ENCODE assay signal across 9 cellular contexts in the genomic region with DNA sequence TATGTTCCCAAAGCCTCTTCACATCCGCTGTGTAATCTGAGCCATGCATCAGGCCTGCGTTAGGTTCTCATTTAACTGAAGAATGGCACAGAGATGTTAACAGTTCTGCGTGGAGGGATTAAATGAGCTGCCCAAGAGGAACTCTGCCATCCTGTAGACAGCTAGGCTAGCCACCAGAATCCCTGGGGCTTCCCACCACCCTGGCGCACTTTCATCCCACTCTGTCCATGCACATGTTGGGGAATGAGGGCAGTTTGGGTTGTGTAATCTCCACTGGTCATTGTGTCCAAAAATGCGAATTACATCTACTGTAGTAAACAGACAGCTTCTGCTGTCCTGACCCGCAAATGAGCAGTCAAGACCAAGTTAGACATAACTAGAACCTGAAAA. TPM values are rescaled to one million over a fixed set of nuclear protein-coding genes. Genes with fewer than 3 reads are reported as not detected.
DNase-seq lines count a peak whose midpoint lies in the region; ATAC-seq and TF ChIP-seq lines count a peak whose summit lies in the region.
"Had no signal": no experiment of that assay in that cellular context is flagged by ENCODE, and none has a peak within 500 bp of the region (broad histone marks: within the 10 kb centered on the region; RNA-seq: fewer than 3 reads in every experiment).

No MANE protein-coding gene starts in this region.

- no peaks in the 10 kb centered on the region for H3K27me3 Mint-ChIP-seq in CD4-positive, CD25-positive, alpha-beta regulatory T cell
- no peaks in the 10 kb centered on the region for H3K27me3 Mint-ChIP-seq in activated naive CD8-positive, alpha-beta T cell treated with anti-CD3 and anti-CD28 coated beads, Interleukin-2, amount 50 U/mL, for 24 hours
- H3K27me3 Mint-ChIP-seq in naive thymus-derived CD4-positive, alpha-beta T cell, result no peaks in the 10 kb centered on the region

- H3K4me1 ChIP-seq in CD4-positive, CD25-positive, alpha-beta regulatory T cell (ENCODE audit: control insufficient read depth, insufficient read depth, low read length, poor library complexity, severe bottlenecking), result peaks cover 52% of the 10 kb centered on the region
- peaks cover 31 to 34% of the 10 kb centered on the region in 2 donors for H3K4me1 ChIP-seq in naive thymus-derived CD4-positive, alpha-beta T cell (ENCODE audit: control insufficient read depth in 2 of 2, insufficient read depth in 2 of 2, low read length in 2 of 2)
- H3K4me1 ChIP-seq in foreskin keratinocyte (peaks cover 18% of the 10 kb centered on the region), breast epithelium (peaks cover 0 to 15% of the 10 kb centered on the region in 2 donors)

- peak overlapping the region; percentile 91 for H3K4me3 ChIP-seq in CD4-positive, CD25-positive, alpha-beta regulatory T cell (ENCODE audit: low read depth, low read length)
- H3K4me3 ChIP-seq in naive thymus-derived CD4-positive, alpha-beta T cell (ENCODE audit: low read length), result peak overlapping the region; percentile 78
- no peak overlapping the region for H3K4me3 ChIP-seq in breast epithelium

- intact Hi-C loops in naive thymus-derived CD4-positive, alpha-beta T cell (cut with micrococcal nuclease), result loop anchor here (1.0 to 10.0 kb wide), 19 partner anchors 15 to 1039 kb away; partner anchors contain the start of genes PSMD7 (in 2 of the 2), TMEM170A (in 2 of the 2), WDR59 (in 2 of the 2) and ZFP1 (in 2 of the 2)
- intact Hi-C loops in Right ventricle myocardium superior (cut with DNase I) (loop anchor here (10.0 kb wide), 1 partner anchor 113 kb away; no protein-coding TSS in a partner anchor), breast epithelium (cut with DNase I; ENCODE audit: low total_unique reads) (no loop called here)

- CTCF ChIA-PET in naive thymus-derived CD4-positive, alpha-beta T cell (lab: Charles Lee), result interaction anchor here (0.9 to 1.8 kb wide), 4 partner anchors 10 to 16 kb away, joined by 3 to 4 read pairs (median 3); no protein-coding TSS in a partner anchor

- H3K4me1 Mint-ChIP-seq in CD4-positive, CD25-positive, alpha-beta regulatory T cell, result peaks cover 23 to 54% (median 37%) of the 10 kb centered on the region in 4 donors
- H3K4me1 Mint-ChIP-seq in activated naive CD8-positive, alpha-beta T cell treated with anti-CD3 and anti-CD28 coated beads, Interleukin-2, amount 50 U/mL, for 24 hours, result peaks cover 44% of the 10 kb centered on the region
- H3K4me1 Mint-ChIP-seq in naive thymus-derived CD4-positive, alpha-beta T cell, result peaks cover 41 to 64% (median 55%) of the 10 kb centered on the region in 7 donors

- H3K36me3 Mint-ChIP-seq in CD4-positive, CD25-positive, alpha-beta regulatory T cell, result no peaks in the 10 kb centered on the region
- H3K36me3 Mint-ChIP-seq in activated naive CD8-positive, alpha-beta T cell treated with anti-CD3 and anti-CD28 coated beads, Interleukin-2, amount 50 U/mL, for 24 hours (ENCODE audit: low read depth), result peaks cover 6% of the 10 kb centered on the region
- H3K36me3 Mint-ChIP-seq in naive thymus-derived CD4-positive, alpha-beta T cell, result peaks cover 0 to 22% (median 4%) of the 10 kb centered on the region in 5 donors

- ATAC-seq in CD4-positive, CD25-positive, alpha-beta regulatory T cell (ENCODE audit: low read depth in 2 of 2), result no peak
- no peak for ATAC-seq in activated naive CD8-positive, alpha-beta T cell treated with anti-CD3 and anti-CD28 coated beads, Interleukin-2, amount 50 U/mL, for 24 hours
- no peak for ATAC-seq in naive thymus-derived CD4-positive, alpha-beta T cell
- ATAC-seq in Right ventricle myocardium superior (ENCODE audit: poor library complexity) (no peak), foreskin keratinocyte (no peak)

- TF ChIP-seq POLR2A in breast epithelium (IDR thresholded peaks at IDR 0.05), result no peak

- H3K9me3 ChIP-seq in CD4-positive, CD25-positive, alpha-beta regulatory T cell (ENCODE audit: control insufficient read depth in 2 of 2, low read length in 2 of 2), result no peaks in the 10 kb centered on the region
- H3K9me3 ChIP-seq in naive thymus-derived CD4-positive, alpha-beta T cell (ENCODE audit: control insufficient read depth in 2 of 3, low read length in 3 of 3), result no peaks in the 10 kb centered on the region
- no peaks in the 10 kb centered on the region for H3K9me3 ChIP-seq in breast epithelium
- H3K9me3 ChIP-seq: heart left ventricle had no signal

- peak overlapping the region in 3 of 4 donors; percentile 89 to 96 (median 93) for H3K4me3 Mint-ChIP-seq in CD4-positive, CD25-positive, alpha-beta regulatory T cell
- H3K4me3 Mint-ChIP-seq in activated naive CD8-positive, alpha-beta T cell treated with anti-CD3 and anti-CD28 coated beads, Interleukin-2, amount 50 U/mL, for 24 hours, result peak overlapping the region; percentile 97
- H3K4me3 Mint-ChIP-seq in naive thymus-derived CD4-positive, alpha-beta T cell, result peak overlapping the region; percentile 71 to 100 (median 98)

- H3K27ac Mint-ChIP-seq in CD4-positive, CD25-positive, alpha-beta regulatory T cell, result peak overlapping the region in 2 of 3 donors; percentile 67 to 94
- peak overlapping the region; percentile 31 for H3K27ac Mint-ChIP-seq in activated naive CD8-positive, alpha-beta T cell treated with anti-CD3 and anti-CD28 coated beads, Interleukin-2, amount 50 U/mL, for 24 hours
- peak overlapping the region; percentile 39 to 97 (median 91) for H3K27ac Mint-ChIP-seq in naive thymus-derived CD4-positive, alpha-beta T cell

- POLR2A ChIA-PET in naive thymus-derived CD4-positive, alpha-beta T cell (lab: Charles Lee), result interaction anchor here (0.6 to 3.6 kb wide), 11 partner anchors 9 to 1040 kb away, joined by 3 to 23 read pairs (median 4); partner anchors contain the start of genes KARS1 and TERF2IP

- DNase-seq in CD4-positive, CD25-positive, alpha-beta regulatory T cell, result no peak
- DNase-seq in HCEC 1CT (peak; percentile 61), Right ventricle myocardium superior (no peak), foreskin keratinocyte (no peak), SIG-M5 treated with dmso at 0.1 percent for 504 hours (lab: John Stamatoyannopoulos, UW; ENCODE audit: unreplicated experiment) (no peak), breast epithelium (ENCODE audit: low spot score in 2 of 2) (no peak)
- DNase-seq in activated naive CD8-positive, alpha-beta T cell treated with anti-CD3 and anti-CD28 coated beads, Interleukin-2, amount 50 U/mL, for 24 hours, result no peak
- no peak for DNase-seq in naive thymus-derived CD4-positive, alpha-beta T cell
- DNase-seq: heart left ventricle had no signal

- TF ChIP-seq CTCF in foreskin keratinocyte (conservative IDR thresholded peaks at IDR 0.05), result no peak
- no peak for TF ChIP-seq CTCF in breast epithelium (IDR thresholded peaks at IDR 0.05)

- H3K36me3 ChIP-seq in CD4-positive, CD25-positive, alpha-beta regulatory T cell (ENCODE audit: control insufficient read depth, insufficient read depth, low read length), result no peaks in the 10 kb centered on the region
- peaks cover 0 to 9% (median 0%) of the 10 kb centered on the region in 3 experiments for H3K36me3 ChIP-seq in naive thymus-derived CD4-positive, alpha-beta T cell (ENCODE audit: control insufficient read depth in 2 of 3, insufficient read depth in 3 of 3, low read length in 3 of 3)
- no peaks in the 10 kb centered on the region for H3K36me3 ChIP-seq in breast epithelium
- H3K36me3 ChIP-seq: heart left ventricle had no signal

- peak overlapping the region; percentile 92 for H3K27ac ChIP-seq in CD4-positive, CD25-positive, alpha-beta regulatory T cell (ENCODE audit: insufficient read depth, low read length, poor library complexity, severe bottlenecking)
- H3K27ac ChIP-seq in naive thymus-derived CD4-positive, alpha-beta T cell (ENCODE audit: low read depth, low read length), result peak overlapping the region; percentile 91
- no peak overlapping the region for H3K27ac ChIP-seq in foreskin keratinocyte
- no peak overlapping the region for H3K27ac ChIP-seq in breast epithelium

- H3K27me3 ChIP-seq in CD4-positive, CD25-positive, alpha-beta regulatory T cell (ENCODE audit: control insufficient read depth, insufficient read depth, low read length), result no peaks in the 10 kb centered on the region
- no peaks in the 10 kb centered on the region for H3K27me3 ChIP-seq in naive thymus-derived CD4-positive, alpha-beta T cell (ENCODE audit: control insufficient read depth in 2 of 2, insufficient read depth in 2 of 2, low read length in 2 of 2)
- H3K27me3 ChIP-seq in foreskin keratinocyte (no peaks in the 10 kb centered on the region), breast epithelium (no peaks in the 10 kb centered on the region)
- H3K27me3 ChIP-seq: heart left ventricle had no signal

- no peaks in the 10 kb centered on the region for H3K9me3 Mint-ChIP-seq in CD4-positive, CD25-positive, alpha-beta regulatory T cell
- H3K9me3 Mint-ChIP-seq in activated naive CD8-positive, alpha-beta T cell treated with anti-CD3 and anti-CD28 coated beads, Interleukin-2, amount 50 U/mL, for 24 hours, result no peaks in the 10 kb centered on the region
- peaks cover 0 to 3% (median 0%) of the 10 kb centered on the region in 11 donors for H3K9me3 Mint-ChIP-seq in naive thymus-derived CD4-positive, alpha-beta T cell

RNA-seq across cellular contexts. Expression of gene GLG1, which starts 1.0 kb away (rescaled TPM):
- total RNA-seq in CD4-positive, CD25-positive, alpha-beta regulatory T cell, result 202 TPM
- polyA plus RNA-seq in CD4-positive, CD25-positive, alpha-beta regulatory T cell, result 100 to 1,000 TPM; 147 to 156 (median 152) TPM
- total RNA-seq in naive thymus-derived CD4-positive, alpha-beta T cell, result 100 to 1,000 TPM; 125 to 198 (median 188) TPM
- 100 to 1,000 TPM; 181 to 285 TPM for polyA plus RNA-seq in naive thymus-derived CD4-positive, alpha-beta T cell
- total RNA-seq in Right ventricle myocardium superior (62.4 TPM), foreskin keratinocyte (88.6 and 93.9 TPM in 2 replicates), breast epithelium (100 to 1,000 TPM; 116 to 197 (median 123) TPM)
- 33.1 and 35.6 TPM in 2 replicates for polyA plus RNA-seq in foreskin keratinocyte

RNA-seq across cellular contexts. Expression of gene RFWD3, which starts 58.7 kb away (rescaled TPM):
- total RNA-seq in CD4-positive, CD25-positive, alpha-beta regulatory T cell, result 48.5 TPM
- polyA plus RNA-seq in CD4-positive, CD25-positive, alpha-beta regulatory T cell, result 10 to 100 TPM; 17.8 to 29.5 (median 21.6) TPM
- total RNA-seq in naive thymus-derived CD4-positive, alpha-beta T cell, result 10 to 100 TPM; 39.3 to 88.0 (median 56.9) TPM
- 10 to 100 TPM; 16.9 to 29.9 TPM for polyA plus RNA-seq in naive thymus-derived CD4-positive, alpha-beta T cell
- 4.4 TPM for total RNA-seq in Right ventricle myocardium superior
- total RNA-seq in foreskin keratinocyte, result 40.4 and 45.0 TPM in 2 replicates
- 10.2 and 15.2 TPM in 2 replicates for polyA plus RNA-seq in foreskin keratinocyte
- 10 to 100 TPM; 11.0 to 23.6 (median 18.7) TPM for total RNA-seq in breast epithelium

Comparison
In these comparisons a context has a peak if more than half of its experiments do, and no peak if none do; other contexts are left out.
1. H3K27ac ChIP-seq: peak in CD4-positive, CD25-positive, alpha-beta regulatory T cell (single experiment) and naive thymus-derived CD4-positive, alpha-beta T cell (single experiment); none in foreskin keratinocyte (single experiment) and breast epithelium (0 of 2).
2. H3K4me3 ChIP-seq: peak in CD4-positive, CD25-positive, alpha-beta regulatory T cell (single experiment) and naive thymus-derived CD4-positive, alpha-beta T cell (single experiment); none in breast epithelium (0 of 3).
3. H3K27ac Mint-ChIP-seq: peak in every context shown above with its lines; median percentile 91 in naive thymus-derived CD4-positive, alpha-beta T cell; 80 in CD4-positive, CD25-positive, alpha-beta regulatory T cell; 31 in activated naive CD8-positive, alpha-beta T cell treated with anti-CD3 and anti-CD28 coated beads, Interleukin-2, amount 50 U/mL, for 24 hours.
4. Peak in every context shown above with its lines, with median percentiles within 50 percentile points of each other: H3K4me3 Mint-ChIP-seq.